Comparison of ENCODE assay signal across 21 cellular contexts in the genomic region with DNA sequence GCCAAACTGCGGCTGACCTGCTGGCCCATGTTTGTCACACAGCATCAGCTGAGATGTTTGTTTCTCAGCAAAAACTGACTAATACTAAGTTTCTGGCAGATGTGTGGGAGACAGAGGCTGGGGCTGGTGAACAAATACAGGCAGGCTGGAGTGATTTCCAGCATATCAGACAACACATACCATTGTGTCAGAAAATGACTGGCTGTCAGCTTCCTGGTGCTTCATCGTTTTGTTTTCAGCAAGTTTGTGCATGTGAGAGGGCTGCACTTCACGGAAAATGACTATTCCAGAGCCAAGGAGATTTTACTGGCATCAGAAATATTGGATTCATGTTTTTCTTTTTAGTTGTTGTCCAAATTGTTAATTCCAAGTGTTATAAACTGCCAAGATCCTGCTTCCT.
"Had no signal": no experiment of that assay in that cellular context is flagged by ENCODE, and none has a peak within 500 bp of the region (broad histone marks: within the 10 kb centered on the region; RNA-seq: fewer than 3 reads in every experiment).

No MANE protein-coding gene starts in this region.

- H3K27me3 ChIP-seq: gastrocnemius medialis, heart left ventricle, ovary, sigmoid colon, stomach, tibial nerve, upper lobe of right lung, uterus had no signal

- H3K4me3 ChIP-seq: gastrocnemius medialis, heart left ventricle, hepatocyte, lung, ovary, psoas muscle, sigmoid colon, stomach, tibial nerve, upper lobe of right lung, uterus had no signal

- H2AFZ ChIP-seq: hepatocyte had no signal

- H3K4me2 ChIP-seq: hepatocyte had no signal

- DNase-seq: cerebellar nuclear complex; cortex of kidney; effector memory CD8-positive, alpha-beta T cell; gastrocnemius medialis; heart left ventricle; kidney; natural killer cell; occipital lobe; ovary; posterior cingulate gyrus; psoas muscle; sigmoid colon; stimulated activated CD4-positive, alpha-beta T cell treated with anti-CD3 and anti-CD28 coated beads, Interleukin-2, amount 100 ng/mL, for 24 hours; stimulated activated CD4-positive, alpha-beta T cell treated with anti-CD3 and anti-CD28 coated beads, Interleukin-4, amount 100 ng/mL, for 24 hours; stimulated activated naive CD4-positive, alpha-beta T cell treated with Interleukin-2 at 50 U/mL for 16 hours; stomach; upper lobe of right lung; uterus had no signal

- H3K36me3 ChIP-seq: gastrocnemius medialis, heart left ventricle, ovary, sigmoid colon, stomach, tibial nerve, upper lobe of right lung, uterus had no signal

- H3K4me1 ChIP-seq: gastrocnemius medialis, psoas muscle, sigmoid colon, stomach, upper lobe of right lung, uterus had no signal

- H3K79me2 ChIP-seq: hepatocyte had no signal

- H3K9me3 ChIP-seq: gastrocnemius medialis, ovary, psoas muscle, stomach, tibial nerve, upper lobe of right lung, uterus had no signal

- H3K27ac ChIP-seq: gastrocnemius medialis, hepatocyte, ovary, psoas muscle, sigmoid colon, stomach, tibial nerve, upper lobe of right lung, uterus had no signal
